In the genomic region with DNA sequence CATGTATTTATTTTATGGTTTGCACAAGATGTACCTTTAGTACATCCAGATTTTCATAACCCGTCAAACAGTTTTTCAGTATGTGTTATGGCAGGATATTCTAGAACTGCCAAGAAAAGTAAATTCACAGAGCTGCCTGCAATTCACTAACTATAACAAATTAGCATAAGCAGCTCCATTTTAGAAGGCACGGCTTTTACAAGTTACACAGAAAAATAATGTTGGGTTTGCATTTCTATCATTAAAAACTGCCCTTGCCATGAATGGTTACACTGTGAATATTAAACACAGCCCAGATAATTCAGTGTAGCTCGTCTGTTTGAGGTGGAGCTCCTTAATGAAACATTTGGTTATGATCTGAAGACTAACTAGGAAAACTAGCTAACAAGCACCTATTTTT, we compare ENCODE assay signal across 1 cellular context.
TF ChIP-seq lines count a peak whose summit lies in the region.

No MANE protein-coding gene starts in this region.

TF ChIP-seq in K562, 482 proteins besides CTCF, POLR2A, EP300 and RAD21 (continues in another document):
- TF ChIP-seq, protein P1, sequence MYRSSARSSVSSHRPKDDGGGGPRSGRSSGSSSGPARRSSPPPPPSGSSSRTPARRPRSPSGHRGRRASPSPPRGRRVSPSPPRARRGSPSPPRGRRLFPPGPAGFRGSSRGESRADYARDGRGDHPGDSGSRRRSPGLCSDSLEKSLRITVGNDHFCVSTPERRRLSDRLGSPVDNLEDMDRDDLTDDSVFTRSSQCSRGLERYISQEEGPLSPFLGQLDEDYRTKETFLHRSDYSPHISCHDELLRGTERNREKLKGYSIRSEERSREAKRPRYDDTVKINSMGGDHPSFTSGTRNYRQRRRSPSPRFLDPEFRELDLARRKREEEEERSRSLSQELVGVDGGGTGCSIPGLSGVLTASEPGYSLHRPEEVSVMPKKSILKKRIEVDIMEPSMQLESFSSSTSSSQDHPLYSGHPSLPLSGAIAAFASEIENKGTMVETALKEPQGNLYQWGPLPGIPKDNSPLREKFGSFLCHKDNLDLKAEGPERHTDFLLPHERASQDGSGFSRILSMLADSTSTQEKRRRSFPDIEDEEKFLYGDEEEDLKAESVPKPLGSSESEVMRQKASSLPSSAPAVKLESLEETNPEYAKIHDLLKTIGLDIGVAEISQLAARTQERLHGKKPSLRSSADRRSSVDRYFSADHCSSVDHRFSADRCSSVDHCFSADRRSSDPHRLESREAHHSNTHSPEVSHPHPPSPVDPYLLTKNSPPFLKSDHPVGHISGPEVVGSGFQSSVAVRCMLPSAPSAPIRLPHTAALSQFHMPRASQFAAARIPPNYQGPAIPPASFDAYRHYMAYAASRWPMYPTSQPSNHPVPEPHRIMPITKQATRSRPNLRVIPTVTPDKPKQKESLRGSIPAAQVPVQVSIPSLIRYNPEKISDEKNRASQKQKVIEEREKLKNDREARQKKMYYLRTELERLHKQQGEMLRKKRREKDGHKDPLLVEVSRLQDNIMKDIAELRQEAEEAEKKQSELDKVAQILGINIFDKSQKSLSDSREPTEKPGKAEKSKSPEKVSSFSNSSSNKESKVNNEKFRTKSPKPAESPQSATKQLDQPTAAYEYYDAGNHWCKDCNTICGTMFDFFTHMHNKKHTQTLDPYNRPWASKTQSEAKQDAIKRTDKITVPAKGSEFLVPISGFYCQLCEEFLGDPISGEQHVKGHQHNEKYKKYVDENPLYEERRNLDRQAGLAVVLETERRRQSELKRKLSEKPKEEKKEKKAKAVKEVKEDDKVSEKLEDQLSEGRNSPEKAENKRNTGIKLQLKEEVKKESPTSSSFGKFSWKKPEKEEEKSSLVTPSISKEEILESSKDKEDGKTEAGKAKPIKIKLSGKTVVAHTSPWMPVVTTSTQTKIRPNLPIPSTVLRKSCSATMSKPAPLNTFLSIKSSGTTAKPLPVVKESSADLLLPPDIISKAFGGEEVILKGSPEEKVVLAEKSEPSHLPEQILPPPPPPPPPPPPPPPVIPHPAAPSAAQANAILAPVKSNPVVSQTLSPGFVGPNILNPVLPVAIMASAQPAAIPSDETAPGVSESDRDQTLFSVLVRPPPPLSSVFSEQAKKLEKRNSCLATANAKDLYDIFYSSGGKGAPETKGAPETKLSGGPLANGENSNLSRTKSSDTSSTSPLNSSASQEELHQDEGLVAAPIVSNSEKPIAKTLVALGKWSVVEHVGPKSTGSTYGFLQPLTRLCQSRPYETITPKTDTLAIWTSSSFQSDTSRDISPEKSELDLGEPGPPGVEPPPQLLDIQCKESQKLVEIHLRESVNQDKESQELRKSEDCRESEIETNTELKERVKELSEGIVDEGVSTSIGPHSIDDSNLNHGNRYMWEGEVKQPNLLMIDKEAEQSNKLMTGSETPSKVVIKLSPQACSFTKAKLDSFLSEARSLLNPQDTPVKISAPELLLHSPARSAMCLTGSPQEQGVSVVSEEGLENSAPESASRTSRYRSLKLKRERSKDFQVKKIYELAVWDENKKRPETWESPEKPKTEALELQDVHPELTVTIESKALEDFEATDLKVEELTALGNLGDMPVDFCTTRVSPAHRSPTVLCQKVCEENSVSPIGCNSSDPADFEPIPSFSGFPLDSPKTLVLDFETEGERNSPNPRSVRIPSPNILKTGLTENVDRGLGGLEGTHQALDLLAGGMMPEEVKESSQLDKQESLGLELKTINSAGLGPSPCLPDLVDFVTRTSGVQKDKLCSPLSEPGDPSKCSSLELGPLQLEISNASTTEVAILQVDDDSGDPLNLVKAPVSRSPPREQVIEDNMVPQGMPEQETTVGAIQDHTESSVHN (IDR thresholded peaks at IDR 0.05; ENCODE audit: borderline replicate concordance in 1 of 2, low read depth in 1 of 2), result 0 out of 4 replicates have a peak, but pooled peaks of 1 of the 2 experiments have one; percentile 4
- 0 out of 2 replicates have a peak, but pooled peaks have one; percentile 55 for TF ChIP-seq HDAC8 (tag; IDR thresholded peaks at IDR 0.05)
- peak; percentile 55 for TF ChIP-seq PTTG1 (tag; IDR thresholded peaks at IDR 0.05; ENCODE audit: low read depth)
- no peak for TF ChIP-seq SAFB2 (IDR thresholded peaks at IDR 0.05; ENCODE audit: borderline replicate concordance, low read depth, low read length, severe bottlenecking)
- TF ChIP-seq ZNF316 (IDR thresholded peaks at IDR 0.05), result no peak
- TF ChIP-seq, protein P2, sequence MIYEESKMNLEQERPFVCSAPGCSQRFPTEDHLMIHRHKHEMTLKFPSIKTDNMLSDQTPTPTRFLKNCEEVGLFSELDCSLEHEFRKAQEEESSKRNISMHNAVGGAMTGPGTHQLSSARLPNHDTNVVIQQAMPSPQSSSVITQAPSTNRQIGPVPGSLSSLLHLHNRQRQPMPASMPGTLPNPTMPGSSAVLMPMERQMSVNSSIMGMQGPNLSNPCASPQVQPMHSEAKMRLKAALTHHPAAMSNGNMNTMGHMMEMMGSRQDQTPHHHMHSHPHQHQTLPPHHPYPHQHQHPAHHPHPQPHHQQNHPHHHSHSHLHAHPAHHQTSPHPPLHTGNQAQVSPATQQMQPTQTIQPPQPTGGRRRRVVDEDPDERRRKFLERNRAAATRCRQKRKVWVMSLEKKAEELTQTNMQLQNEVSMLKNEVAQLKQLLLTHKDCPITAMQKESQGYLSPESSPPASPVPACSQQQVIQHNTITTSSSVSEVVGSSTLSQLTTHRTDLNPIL (CRISPR knock-in tag; IDR thresholded peaks at IDR 0.05), result no peak
- TF ChIP-seq, protein P3, sequence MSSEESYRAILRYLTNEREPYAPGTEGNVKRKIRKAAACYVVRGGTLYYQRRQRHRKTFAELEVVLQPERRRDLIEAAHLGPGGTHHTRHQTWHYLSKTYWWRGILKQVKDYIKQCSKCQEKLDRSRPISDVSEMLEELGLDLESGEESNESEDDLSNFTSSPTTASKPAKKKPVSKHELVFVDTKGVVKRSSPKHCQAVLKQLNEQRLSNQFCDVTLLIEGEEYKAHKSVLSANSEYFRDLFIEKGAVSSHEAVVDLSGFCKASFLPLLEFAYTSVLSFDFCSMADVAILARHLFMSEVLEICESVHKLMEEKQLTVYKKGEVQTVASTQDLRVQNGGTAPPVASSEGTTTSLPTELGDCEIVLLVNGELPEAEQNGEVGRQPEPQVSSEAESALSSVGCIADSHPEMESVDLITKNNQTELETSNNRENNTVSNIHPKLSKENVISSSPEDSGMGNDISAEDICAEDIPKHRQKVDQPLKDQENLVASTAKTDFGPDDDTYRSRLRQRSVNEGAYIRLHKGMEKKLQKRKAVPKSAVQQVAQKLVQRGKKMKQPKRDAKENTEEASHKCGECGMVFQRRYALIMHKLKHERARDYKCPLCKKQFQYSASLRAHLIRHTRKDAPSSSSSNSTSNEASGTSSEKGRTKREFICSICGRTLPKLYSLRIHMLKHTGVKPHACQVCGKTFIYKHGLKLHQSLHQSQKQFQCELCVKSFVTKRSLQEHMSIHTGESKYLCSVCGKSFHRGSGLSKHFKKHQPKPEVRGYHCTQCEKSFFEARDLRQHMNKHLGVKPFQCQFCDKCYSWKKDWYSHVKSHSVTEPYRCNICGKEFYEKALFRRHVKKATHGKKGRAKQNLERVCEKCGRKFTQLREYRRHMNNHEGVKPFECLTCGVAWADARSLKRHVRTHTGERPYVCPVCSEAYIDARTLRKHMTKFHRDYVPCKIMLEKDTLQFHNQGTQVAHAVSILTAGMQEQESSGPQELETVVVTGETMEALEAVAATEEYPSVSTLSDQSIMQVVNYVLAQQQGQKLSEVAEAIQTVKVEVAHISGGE (CRISPR knock-in tag; IDR thresholded peaks at IDR 0.05), result no peak
- TF ChIP-seq RNF2 (IDR thresholded peaks at IDR 0.05), result no peak
- TF ChIP-seq MEF2D (tag; conservative IDR thresholded peaks at IDR 0.05; ENCODE audit: low read depth), result 0 out of 2 replicates have a peak, but pooled peaks have one; percentile 50
- no peak for TF ChIP-seq CREB1 (IDR thresholded peaks at IDR 0.05)
- no peak for TF ChIP-seq CREB1 (CRISPR knock-in tag; IDR thresholded peaks at IDR 0.05)
- no peak for TF ChIP-seq HDAC3 (IDR thresholded peaks at IDR 0.05; ENCODE audit: borderline replicate concordance, partially characterized antibody)
- no peak for TF ChIP-seq CCAR2 (IDR thresholded peaks at IDR 0.05; ENCODE audit: low read depth, low read length)
- no peak for TF ChIP-seq ZZZ3 (IDR thresholded peaks at IDR 0.05)
- TF ChIP-seq KDM5B (IDR thresholded peaks at IDR 0.05; ENCODE audit: insufficient replicate concordance, low read depth, low read length), result no peak
- TF ChIP-seq ZNF124 (CRISPR knock-in tag; IDR thresholded peaks at IDR 0.05), result no peak
- TF ChIP-seq, protein P4, sequence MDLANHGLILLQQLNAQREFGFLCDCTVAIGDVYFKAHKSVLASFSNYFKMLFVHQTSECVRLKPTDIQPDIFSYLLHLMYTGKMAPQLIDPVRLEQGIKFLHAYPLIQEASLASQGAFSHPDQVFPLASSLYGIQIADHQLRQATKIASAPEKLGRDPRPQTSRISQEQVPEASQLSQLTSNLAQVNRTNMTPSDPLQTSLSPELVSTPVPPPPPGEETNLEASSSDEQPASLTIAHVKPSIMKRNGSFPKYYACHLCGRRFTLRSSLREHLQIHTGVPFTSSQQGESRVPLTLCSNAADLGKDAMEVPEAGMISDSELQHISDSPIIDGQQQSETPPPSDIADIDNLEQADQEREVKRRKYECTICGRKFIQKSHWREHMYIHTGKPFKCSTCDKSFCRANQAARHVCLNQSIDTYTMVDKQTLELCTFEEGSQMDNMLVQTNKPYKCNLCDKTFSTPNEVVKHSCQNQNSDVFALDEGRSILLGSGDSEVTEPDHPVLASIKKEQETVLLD (IDR thresholded peaks at IDR 0.05), result no peak
- no peak for TF ChIP-seq NR4A1 (CRISPR knock-in tag; IDR thresholded peaks at IDR 0.05)
- TF ChIP-seq NR4A1 (tag; IDR thresholded peaks at IDR 0.05), result peak; percentile 65
- TF ChIP-seq, protein P5, sequence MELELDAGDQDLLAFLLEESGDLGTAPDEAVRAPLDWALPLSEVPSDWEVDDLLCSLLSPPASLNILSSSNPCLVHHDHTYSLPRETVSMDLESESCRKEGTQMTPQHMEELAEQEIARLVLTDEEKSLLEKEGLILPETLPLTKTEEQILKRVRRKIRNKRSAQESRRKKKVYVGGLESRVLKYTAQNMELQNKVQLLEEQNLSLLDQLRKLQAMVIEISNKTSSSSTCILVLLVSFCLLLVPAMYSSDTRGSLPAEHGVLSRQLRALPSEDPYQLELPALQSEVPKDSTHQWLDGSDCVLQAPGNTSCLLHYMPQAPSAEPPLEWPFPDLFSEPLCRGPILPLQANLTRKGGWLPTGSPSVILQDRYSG (tag; conservative IDR thresholded peaks at IDR 0.05; ENCODE audit: low read depth), result 0 out of 2 replicates have a peak, but pooled peaks have one; percentile 43
- 0 out of 2 replicates have a peak, but pooled peaks have one; percentile 26 for TF ChIP-seq ZNF79 (CRISPR knock-in tag; IDR thresholded peaks at IDR 0.05; ENCODE audit: low read depth)
- no peak for TF ChIP-seq ADNP (tag; IDR thresholded peaks at IDR 0.05)
- no peak for TF ChIP-seq ZNF76 (CRISPR knock-in tag; IDR thresholded peaks at IDR 0.05; ENCODE audit: borderline replicate concordance)
- peak; percentile 49; the same call in 1 of the 2 replicates for TF ChIP-seq DDX20 (tag; IDR thresholded peaks at IDR 0.05; ENCODE audit: low read depth)
- TF ChIP-seq ZNF75A (CRISPR knock-in tag; IDR thresholded peaks at IDR 0.05), result no peak
- TF ChIP-seq, protein P6, sequence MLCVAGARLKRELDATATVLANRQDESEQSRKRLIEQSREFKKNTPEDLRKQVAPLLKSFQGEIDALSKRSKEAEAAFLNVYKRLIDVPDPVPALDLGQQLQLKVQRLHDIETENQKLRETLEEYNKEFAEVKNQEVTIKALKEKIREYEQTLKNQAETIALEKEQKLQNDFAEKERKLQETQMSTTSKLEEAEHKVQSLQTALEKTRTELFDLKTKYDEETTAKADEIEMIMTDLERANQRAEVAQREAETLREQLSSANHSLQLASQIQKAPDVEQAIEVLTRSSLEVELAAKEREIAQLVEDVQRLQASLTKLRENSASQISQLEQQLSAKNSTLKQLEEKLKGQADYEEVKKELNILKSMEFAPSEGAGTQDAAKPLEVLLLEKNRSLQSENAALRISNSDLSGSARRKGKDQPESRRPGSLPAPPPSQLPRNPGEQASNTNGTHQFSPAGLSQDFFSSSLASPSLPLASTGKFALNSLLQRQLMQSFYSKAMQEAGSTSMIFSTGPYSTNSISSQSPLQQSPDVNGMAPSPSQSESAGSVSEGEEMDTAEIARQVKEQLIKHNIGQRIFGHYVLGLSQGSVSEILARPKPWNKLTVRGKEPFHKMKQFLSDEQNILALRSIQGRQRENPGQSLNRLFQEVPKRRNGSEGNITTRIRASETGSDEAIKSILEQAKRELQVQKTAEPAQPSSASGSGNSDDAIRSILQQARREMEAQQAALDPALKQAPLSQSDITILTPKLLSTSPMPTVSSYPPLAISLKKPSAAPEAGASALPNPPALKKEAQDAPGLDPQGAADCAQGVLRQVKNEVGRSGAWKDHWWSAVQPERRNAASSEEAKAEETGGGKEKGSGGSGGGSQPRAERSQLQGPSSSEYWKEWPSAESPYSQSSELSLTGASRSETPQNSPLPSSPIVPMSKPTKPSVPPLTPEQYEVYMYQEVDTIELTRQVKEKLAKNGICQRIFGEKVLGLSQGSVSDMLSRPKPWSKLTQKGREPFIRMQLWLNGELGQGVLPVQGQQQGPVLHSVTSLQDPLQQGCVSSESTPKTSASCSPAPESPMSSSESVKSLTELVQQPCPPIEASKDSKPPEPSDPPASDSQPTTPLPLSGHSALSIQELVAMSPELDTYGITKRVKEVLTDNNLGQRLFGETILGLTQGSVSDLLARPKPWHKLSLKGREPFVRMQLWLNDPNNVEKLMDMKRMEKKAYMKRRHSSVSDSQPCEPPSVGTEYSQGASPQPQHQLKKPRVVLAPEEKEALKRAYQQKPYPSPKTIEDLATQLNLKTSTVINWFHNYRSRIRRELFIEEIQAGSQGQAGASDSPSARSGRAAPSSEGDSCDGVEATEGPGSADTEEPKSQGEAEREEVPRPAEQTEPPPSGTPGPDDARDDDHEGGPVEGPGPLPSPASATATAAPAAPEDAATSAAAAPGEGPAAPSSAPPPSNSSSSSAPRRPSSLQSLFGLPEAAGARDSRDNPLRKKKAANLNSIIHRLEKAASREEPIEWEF (CRISPR knock-in tag; IDR thresholded peaks at IDR 0.05), result no peak
- no peak for TF ChIP-seq YBX1 (IDR thresholded peaks at IDR 0.05)
- peak; percentile 77 for TF ChIP-seq ZNF41 (CRISPR knock-in tag; conservative IDR thresholded peaks at IDR 0.05)
- TF ChIP-seq, protein P7, sequence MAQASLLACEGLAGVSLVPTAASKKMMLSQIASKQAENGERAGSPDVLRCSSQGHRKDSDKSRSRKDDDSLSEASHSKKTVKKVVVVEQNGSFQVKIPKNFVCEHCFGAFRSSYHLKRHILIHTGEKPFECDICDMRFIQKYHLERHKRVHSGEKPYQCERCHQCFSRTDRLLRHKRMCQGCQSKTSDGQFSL (CRISPR knock-in tag; IDR thresholded peaks at IDR 0.05), result no peak
- TF ChIP-seq, protein P7 (tag; IDR thresholded peaks at IDR 0.05), result peak in 1 of 2 experiments; percentile 73; a peak in 1 of 4 replicates
- TF ChIP-seq ZFX (CRISPR knock-in tag; IDR thresholded peaks at IDR 0.05), result no peak
